1 cellular context compared by ENCODE assay signal in genomic region chr10:14653271-14654161, GRCh38.
TF ChIP-seq lines count a peak whose summit lies in the region.

No MANE protein-coding gene starts in this region.

TF ChIP-seq in H1, 55 proteins besides CTCF, POLR2A, EP300 and RAD21:
- TF ChIP-seq SP4 (IDR thresholded peaks at IDR 0.05; ENCODE audit: low read length) = no peak
- no peak for TF ChIP-seq ATF3 (IDR thresholded peaks at IDR 0.05; ENCODE audit: insufficient read depth, low read depth, low read length)
- no peak for TF ChIP-seq BCL11A (IDR thresholded peaks at IDR 0.05; ENCODE audit: low read depth in 2 of 2, low read length in 2 of 2)
- TF ChIP-seq BRCA1 (IDR thresholded peaks at IDR 0.05; ENCODE audit: low read depth, low read length) = no peak
- no peak for TF ChIP-seq KDM1A (IDR thresholded peaks at IDR 0.05; ENCODE audit: borderline replicate concordance, low read length)
- TF ChIP-seq CHD7 (IDR thresholded peaks at IDR 0.05; ENCODE audit: insufficient replicate concordance, low read length) = no peak
- TF ChIP-seq NRF1 (IDR thresholded peaks at IDR 0.05; ENCODE audit: low read depth, low read length) = no peak
- no peak for TF ChIP-seq CHD1 (IDR thresholded peaks at IDR 0.05; ENCODE audit: low read depth, low read length)
